9 cellular contexts compared by ENCODE assay signal in the genomic region with DNA sequence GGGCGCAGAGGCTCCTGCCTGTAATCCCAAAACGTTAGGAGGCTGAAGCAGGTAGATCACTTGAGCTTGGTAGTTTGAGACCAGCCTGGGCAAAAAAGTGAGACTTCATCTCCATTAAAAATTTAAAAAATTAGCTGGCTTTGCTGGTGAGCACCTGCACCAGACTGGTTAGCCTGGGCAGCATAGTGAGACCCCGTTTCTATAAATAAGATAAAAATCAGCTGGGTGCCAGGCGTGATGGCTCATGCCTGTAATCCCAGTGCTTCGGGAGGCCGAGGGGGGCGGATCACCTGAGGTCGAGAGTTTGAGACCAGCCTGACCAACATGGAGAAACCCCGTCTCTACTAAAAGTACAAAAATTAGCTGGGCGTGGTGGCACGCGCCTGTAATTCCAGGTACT. TPM values are rescaled to one million over a fixed set of nuclear protein-coding genes. Genes with fewer than 3 reads are reported as not detected.
"Had no signal": no experiment of that assay in that cellular context is flagged by ENCODE, and none has a peak within 500 bp of the region (broad histone marks: within the 10 kb centered on the region; RNA-seq: fewer than 3 reads in every experiment).

No MANE protein-coding gene starts in this region.

- H3K4me2 ChIP-seq: GM23338 had no signal

- H3K4me3 ChIP-seq: GM23338, HAP-1, K562 had no signal

- ATAC-seq: HCT116, K562 had no signal

- H3K27ac ChIP-seq: HL-60 had no signal

- H3K4me1 ChIP-seq: HAP-1 had no signal

- H3K27ac Mint-ChIP-seq: HFFc6 had no signal

- H2AFZ ChIP-seq: GM23338 had no signal

- FAIRE-seq: K562 had no signal

- H3K4me3 Mint-ChIP-seq: GM23338, HFFc6 had no signal

- H3K36me3 ChIP-seq: HAP-1 had no signal

- DNase-seq: HFFc6, IMR-90 had no signal

RNA-seq across cellular contexts. Expression of a gene that starts 32.4 kb away (rescaled TPM):
- total RNA-seq: GM23338, H4, HFFc6, HT1080, IMR-90, K562 had no signal
- polyA plus RNA-seq: GM23338, IMR-90, K562 had no signal
